In genomic region chr4:94375364-94375763, GRCh38 we compare ENCODE assay signal across 1 cellular context.
TF ChIP-seq lines count a peak whose summit lies in the region.

No MANE protein-coding gene starts in this region.

TF ChIP-seq in WTC11, 78 proteins besides CTCF, POLR2A, EP300 and RAD21 (continued from another document):
- TF ChIP-seq ATF6 (CRISPR knock-in tag; IDR thresholded peaks at IDR 0.05) (no peak), SMAD4 (CRISPR knock-in tag; IDR thresholded peaks at IDR 0.05) (no peak), USF2 (CRISPR knock-in tag; IDR thresholded peaks at IDR 0.05) (no peak), ELF4 (CRISPR knock-in tag; IDR thresholded peaks at IDR 0.05; ENCODE audit: low read depth) (no peak), SMAD3 (CRISPR knock-in tag; IDR thresholded peaks at IDR 0.05; ENCODE audit: borderline replicate concordance) (no peak), IRF1 (CRISPR knock-in tag; IDR thresholded peaks at IDR 0.05) (no peak), GRHL2 (CRISPR knock-in tag; IDR thresholded peaks at IDR 0.05; ENCODE audit: insufficient replicate concordance, severe bottlenecking) (no peak), FOXJ3 (CRISPR knock-in tag; IDR thresholded peaks at IDR 0.05; ENCODE audit: borderline replicate concordance) (no peak), ZNF423 (CRISPR knock-in tag; IDR thresholded peaks at IDR 0.05) (no peak), MXD4 (CRISPR knock-in tag; IDR thresholded peaks at IDR 0.05; ENCODE audit: borderline replicate concordance) (no peak)
